In the genomic region with DNA sequence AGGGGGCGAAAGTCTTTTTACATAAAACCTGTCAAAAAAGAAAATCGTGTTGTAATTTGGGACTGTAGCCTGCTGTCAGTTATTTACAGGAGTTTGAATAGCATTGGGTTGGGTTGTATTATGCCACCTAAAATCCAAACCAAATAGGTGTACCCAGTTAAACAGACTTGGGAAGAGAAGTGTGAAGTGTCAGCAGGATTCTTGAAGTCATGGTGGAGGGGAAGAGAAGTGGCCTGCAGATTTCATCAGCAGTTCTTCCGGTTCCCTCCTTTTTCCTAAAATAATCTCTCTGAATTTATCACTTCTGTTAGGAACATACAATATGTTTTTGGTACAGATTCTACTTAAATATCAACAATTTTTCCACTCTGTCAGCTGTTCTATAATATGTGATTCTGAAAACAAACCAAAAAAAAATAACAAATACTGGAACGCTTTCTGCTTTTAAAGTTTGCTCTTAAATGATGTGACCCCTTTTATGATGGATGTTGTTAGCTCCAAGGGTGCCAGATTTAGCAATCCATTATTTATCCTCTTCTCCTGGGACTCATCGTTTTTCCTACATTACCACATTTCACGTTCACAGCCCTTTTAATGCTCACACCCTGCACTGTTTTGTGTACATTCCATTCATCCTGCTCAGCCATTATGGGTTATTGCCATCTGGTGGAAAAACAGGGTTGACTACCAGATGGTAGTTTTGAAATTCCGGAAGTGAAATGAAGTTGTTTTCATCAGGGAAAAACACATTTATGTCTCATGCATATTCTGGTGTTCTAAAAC, we compare ENCODE assay signal across 8 cellular contexts. TPM values are rescaled to one million over a fixed set of nuclear protein-coding genes. Genes with fewer than 3 reads are reported as not detected.
DNase-seq lines count a peak whose midpoint lies in the region; ATAC-seq and TF ChIP-seq lines count a peak whose summit lies in the region.

No MANE protein-coding gene starts in this region.

- peak overlapping the region; percentile 15 for H3K27ac ChIP-seq in colonic mucosa
- no peak overlapping the region for H3K27ac ChIP-seq in CD4-positive, alpha-beta memory T cell (ENCODE audit: low read depth, low read length)

- CTCF ChIA-PET in CD4-positive, alpha-beta memory T cell (lab: Charles Lee; ENCODE audit: partially characterized antibody), result interaction anchor here (2.1 kb wide), 1 partner anchor 85 kb away, joined by 8 read pairs; no protein-coding TSS in a partner anchor

- H3K36me3 Mint-ChIP-seq in mesothelial cell of epicardium, result peaks cover 5% of the 10 kb centered on the region
- H3K36me3 Mint-ChIP-seq in CD4-positive, alpha-beta memory T cell, result no peaks in the 10 kb centered on the region

- no peak overlapping the region for H3K4me3 Mint-ChIP-seq in mesothelial cell of epicardium
- H3K4me3 Mint-ChIP-seq in CD4-positive, alpha-beta memory T cell, result no peak overlapping the region

- no peak overlapping the region for H3K4me3 ChIP-seq in colonic mucosa
- no peak overlapping the region for H3K4me3 ChIP-seq in CD4-positive, alpha-beta memory T cell (ENCODE audit: low read length in 2 of 2)

- ATAC-seq in HG02970 (IDR thresholded peaks at IDR 0.05; ENCODE audit: low FRiP score, unreplicated experiment) (no peak), HG02798 (IDR thresholded peaks at IDR 0.05; ENCODE audit: poor library complexity, unreplicated experiment) (no peak)

- peaks cover 15% of the 10 kb centered on the region for H3K9me3 Mint-ChIP-seq in mesothelial cell of epicardium
- H3K9me3 Mint-ChIP-seq in CD4-positive, alpha-beta memory T cell, result peaks cover 0 to 2% (median 0%) of the 10 kb centered on the region in 8 donors

- POLR2A ChIA-PET in CD4-positive, alpha-beta memory T cell (lab: Charles Lee; ENCODE audit: partially characterized antibody), result interaction anchor here (0.7 kb wide), 1 partner anchor 18 kb away, joined by 4 read pairs; no protein-coding TSS in a partner anchor

- peak overlapping the region in 1 of 2 donors; percentile 27 for H3K9ac ChIP-seq in colonic mucosa (ENCODE audit: low read depth in 2 of 2, low read length in 2 of 2)

- no peaks in the 10 kb centered on the region for H3K9me3 ChIP-seq in colonic mucosa
- H3K9me3 ChIP-seq in CD4-positive, alpha-beta memory T cell (ENCODE audit: control insufficient read depth in 1 of 2, low read length in 2 of 2), result no peaks in the 10 kb centered on the region

- TF ChIP-seq CTCF in colonic mucosa (IDR thresholded peaks at IDR 0.05) (peak; percentile 40), mesothelial cell of epicardium (IDR thresholded peaks at IDR 0.05; ENCODE audit: unreplicated experiment) (no peak)

- H3K36me3 ChIP-seq in colonic mucosa, result no peaks in the 10 kb centered on the region
- no peaks in the 10 kb centered on the region for H3K36me3 ChIP-seq in CD4-positive, alpha-beta memory T cell (ENCODE audit: insufficient read depth, low read length)

- H3K4me1 ChIP-seq in colonic mucosa, result peaks cover 10% of the 10 kb centered on the region
- no peaks in the 10 kb centered on the region for H3K4me1 ChIP-seq in CD4-positive, alpha-beta memory T cell (ENCODE audit: insufficient read depth, low read length)

- DNase-seq in EL (peak; percentile 94), NCI-H748 (lab: John Stamatoyannopoulos, UW; ENCODE audit: unreplicated experiment) (peak; percentile 59), colonic mucosa (peak; percentile 69), mesothelial cell of epicardium (ENCODE audit: low spot score in 2 of 2, unreplicated experiment in 2 of 2) (no peak), activated gamma-delta T cell treated with Interleukin-2 at 50 U/mL for 16 hours (no peak)
- no peak for DNase-seq in CD4-positive, alpha-beta memory T cell

- H3K27me3 Mint-ChIP-seq in mesothelial cell of epicardium (ENCODE audit: low read depth), result no peaks in the 10 kb centered on the region
- no peaks in the 10 kb centered on the region for H3K27me3 Mint-ChIP-seq in CD4-positive, alpha-beta memory T cell

- H3K27ac Mint-ChIP-seq in mesothelial cell of epicardium, result peak overlapping the region; percentile 31
- H3K27ac Mint-ChIP-seq in CD4-positive, alpha-beta memory T cell, result no peak overlapping the region

- H3K27me3 ChIP-seq in colonic mucosa, result no peaks in the 10 kb centered on the region
- H3K27me3 ChIP-seq in CD4-positive, alpha-beta memory T cell (ENCODE audit: insufficient read depth, low read length), result no peaks in the 10 kb centered on the region

- peaks cover 37% of the 10 kb centered on the region for H3K4me1 Mint-ChIP-seq in mesothelial cell of epicardium
- H3K4me1 Mint-ChIP-seq in CD4-positive, alpha-beta memory T cell, result peaks cover 0 to 7% (median 0%) of the 10 kb centered on the region in 4 donors

- intact Hi-C loops in colonic mucosa (cut with DNase I), result loop anchor here (5.0 kb wide), 1 partner anchor 85 kb away; no protein-coding TSS in a partner anchor
- intact Hi-C loops in CD4-positive, alpha-beta memory T cell (cut with micrococcal nuclease), result no loop called here

RNA-seq across cellular contexts. Expression of a gene that starts 18.7 kb away (rescaled TPM):
- total RNA-seq in colonic mucosa, result 10 to 100 TPM; 25.1 to 43.9 TPM
- 35.1 to 37.0 TPM (median 35.3 TPM) in 3 replicates for total RNA-seq in mesothelial cell of epicardium
- 10 to 100 TPM; 30.1 to 31.2 TPM for total RNA-seq in CD4-positive, alpha-beta memory T cell
- polyA plus RNA-seq in CD4-positive, alpha-beta memory T cell, result 10 to 100 TPM in 1 of 2 donors, 1 to 10 TPM in 1; 9.6 to 13.0 TPM

Comparison
In these comparisons a context has a peak if more than half of its experiments do, and no peak if none do; other contexts are left out.
1. DNase-seq: peak in EL (single experiment), NCI-H748 (single experiment) and colonic mucosa (single experiment); none in mesothelial cell of epicardium (0 of 2), activated gamma-delta T cell treated with Interleukin-2 at 50 U/mL for 16 hours (single experiment) and CD4-positive, alpha-beta memory T cell (0 of 5).